19 cellular contexts compared by ENCODE assay signal in the genomic region with DNA sequence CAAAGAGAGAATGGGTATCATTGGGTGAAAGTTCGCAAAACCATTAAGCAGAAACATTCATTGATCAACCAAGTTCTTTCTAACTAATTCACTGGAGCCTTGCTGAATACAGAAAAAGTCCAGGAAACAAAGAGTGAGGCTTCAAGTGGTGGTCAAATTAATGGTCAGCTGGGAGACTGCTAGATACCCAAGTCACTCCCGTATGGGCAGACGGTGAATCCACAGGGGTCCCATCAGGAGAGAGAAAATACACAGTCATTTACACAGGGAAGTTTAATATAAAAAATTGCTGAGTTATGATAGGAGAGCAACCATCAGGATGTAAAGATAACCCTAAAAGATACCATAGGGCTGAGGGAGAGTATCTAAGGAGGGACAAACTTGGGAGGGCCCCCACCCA.
A peak's percentile ranks its signal among the peaks of the same experiment; 100 is the strongest.
DNase-seq lines count a peak whose midpoint lies in the region; ATAC-seq lines count a peak whose summit lies in the region.
"Had no signal": no experiment of that assay in that cellular context is flagged by ENCODE, and none has a peak within 500 bp of the region (broad histone marks: within the 10 kb centered on the region; RNA-seq: fewer than 3 reads in every experiment).

No MANE protein-coding gene starts in this region.

- H3K9ac ChIP-seq in mesenchymal stem cell (ENCODE audit: low read length): no peak overlapping the region
- H3K9ac ChIP-seq: BLaER1 treated with 17β-estradiol and CSF1 and Interleukin-3, amounts not matched to agents 10 nM and 100 nM had no signal

- no peak overlapping the region for H4K91ac ChIP-seq in mesenchymal stem cell (ENCODE audit: low read length)

- H2BK120ac ChIP-seq in mesenchymal stem cell (ENCODE audit: low read depth, low read length): no peak overlapping the region

- H2BK12ac ChIP-seq in mesenchymal stem cell (ENCODE audit: low read length in 2 of 2): no peak overlapping the region

- no peaks in the 10 kb centered on the region for H3K4me1 ChIP-seq in mesenchymal stem cell (ENCODE audit: control insufficient read depth, insufficient read depth, low read depth, low read length)
- H3K4me1 ChIP-seq: A549, Caco-2 had no signal

- WGBS in mesenchymal stem cell: 100% methylated on average over 2 of the region's 3 CpGs

- no peak overlapping the region for H4K8ac ChIP-seq in mesenchymal stem cell (ENCODE audit: low read length)

- H3K4ac ChIP-seq in mesenchymal stem cell (ENCODE audit: low read depth in 1 of 2, low read length in 2 of 2): no peak overlapping the region

- no peaks in the 10 kb centered on the region for H3K9me3 ChIP-seq in mesenchymal stem cell (ENCODE audit: control insufficient read depth, low read length)
- H3K9me3 ChIP-seq: A549, Caco-2 had no signal

- H3K14ac ChIP-seq in mesenchymal stem cell (ENCODE audit: low read length in 2 of 2): no peak overlapping the region

- H3K36me3 ChIP-seq in mesenchymal stem cell (ENCODE audit: control insufficient read depth in 1 of 2, insufficient read depth in 2 of 2, low read depth in 1 of 2, low read length in 2 of 2): no peaks in the 10 kb centered on the region
- H3K36me3 ChIP-seq: BLaER1 treated with 17β-estradiol and CSF1 and Interleukin-3, amounts not matched to agents 10 nM and 100 nM had no signal

- H3K27me3 ChIP-seq in mesenchymal stem cell (ENCODE audit: control insufficient read depth in 1 of 2, insufficient read depth in 1 of 2, low read length in 2 of 2): no peaks in the 10 kb centered on the region
- H3K27me3 ChIP-seq: BLaER1 treated with 17β-estradiol and CSF1 and Interleukin-3, amounts not matched to agents 10 nM and 100 nM had no signal

- H2BK15ac ChIP-seq in mesenchymal stem cell (ENCODE audit: low read depth, poor library complexity, severe bottlenecking): peak overlapping the region; percentile 37

- H2BK5ac ChIP-seq in mesenchymal stem cell (ENCODE audit: low read depth, low read length, poor library complexity, severe bottlenecking): no peak overlapping the region

- no peak overlapping the region for H3K4me2 ChIP-seq in mesenchymal stem cell (ENCODE audit: low read length, poor library complexity, severe bottlenecking)
- H3K4me2 ChIP-seq: A549; BLaER1 treated with 17β-estradiol and CSF1 and Interleukin-3, amounts not matched to agents 10 nM and 100 nM had no signal

- DNase-seq in NCI-H146 (lab: John Stamatoyannopoulos, UW): peak; percentile 9
- DNase-seq in NCI-H146 treated with DMSO at 0.1 percent for 48 hours (lab: John Stamatoyannopoulos, UW; ENCODE audit: unreplicated experiment): no peak
- peak; percentile 84 for DNase-seq in G401 (ENCODE audit: low spot score)
- DNase-seq in cerebellar cortex (ENCODE audit: low spot score): peak; percentile 81
- DNase-seq in mesenchymal stem cell: no peak
- DNase-seq in NCI-H524 treated with DMSO at 0.1 percent for 48 hours (lab: John Stamatoyannopoulos, UW): no peak
- DNase-seq: AML-193; Caco-2; Calu3; CD4-positive, alpha-beta T cell; CD8-positive, alpha-beta T cell; DMS79 treated with DMSO at 0.1 percent for 48 hours; GDM1 had no signal

- no peak overlapping the region for H3K18ac ChIP-seq in mesenchymal stem cell (ENCODE audit: low read depth in 1 of 2, low read length in 2 of 2)

- H3K27ac ChIP-seq in mesenchymal stem cell (ENCODE audit: low read length, poor library complexity, severe bottlenecking): no peak overlapping the region
- H3K27ac ChIP-seq: 22Rv1; A549; BLaER1 treated with 17β-estradiol and CSF1 and Interleukin-3, amounts not matched to agents 10 nM and 100 nM; C4-2B had no signal

- no peak overlapping the region for H3K23ac ChIP-seq in mesenchymal stem cell (ENCODE audit: low read length in 2 of 2)

- no peak overlapping the region for H2AFZ ChIP-seq in mesenchymal stem cell (ENCODE audit: low read depth, low read length)

- H3K79me1 ChIP-seq in mesenchymal stem cell (replicated peaks; ENCODE audit: low read length, poor library complexity, severe bottlenecking): no peaks in the 10 kb centered on the region

- no peak for ATAC-seq in GM21576 (IDR thresholded peaks at IDR 0.05; ENCODE audit: unreplicated experiment)
- ATAC-seq: A549; CD8-positive, alpha-beta T cell; GM12878 had no signal

- no peak overlapping the region for H2AK5ac ChIP-seq in mesenchymal stem cell (ENCODE audit: low read length, severe bottlenecking)

- no peak overlapping the region for H3K4me3 ChIP-seq in mesenchymal stem cell (ENCODE audit: insufficient read depth in 1 of 2, low read depth in 1 of 2, low read length in 2 of 2)
- H3K4me3 ChIP-seq: A549; BLaER1 treated with 17β-estradiol and CSF1 and Interleukin-3, amounts not matched to agents 10 nM and 100 nM; GM12878 had no signal

- in situ Hi-C loops in G401 (cut with HindIII; ENCODE audit: low sequenced_read_pairs): no loop called here

Comparison
In these comparisons a context has a peak if more than half of its experiments do, and no peak if none do; other contexts are left out.
1. DNase-seq: peak in NCI-H146 (single experiment), G401 (single experiment) and cerebellar cortex (single experiment); none in NCI-H146 treated with DMSO at 0.1 percent for 48 hours (single experiment), mesenchymal stem cell (single experiment) and NCI-H524 treated with DMSO at 0.1 percent for 48 hours (single experiment).